Comparison of ENCODE assay signal across 21 cellular contexts in the genomic region with DNA sequence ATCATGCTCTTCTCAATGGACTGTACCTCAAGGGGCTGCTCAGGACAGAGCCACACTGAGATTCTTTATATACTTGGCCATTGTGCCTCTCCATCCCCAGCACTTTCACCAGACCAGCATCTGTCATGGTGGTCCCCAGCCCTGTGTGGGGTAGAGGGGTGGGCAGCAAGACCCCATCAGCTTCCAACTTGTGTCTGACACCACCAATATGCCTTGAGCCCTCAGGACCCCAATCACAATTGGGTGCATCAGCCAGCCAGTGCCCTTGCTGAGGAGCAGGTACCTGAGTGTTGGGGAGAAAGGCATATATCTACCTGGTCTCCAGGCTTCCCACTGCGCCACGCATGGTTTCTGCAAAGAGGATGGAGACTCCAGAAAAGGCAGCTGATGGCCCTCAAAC. TPM values are rescaled to one million over a fixed set of nuclear protein-coding genes. Genes with fewer than 3 reads are reported as not detected.
DNase-seq lines count a peak whose midpoint lies in the region; ATAC-seq, FAIRE-seq and TF ChIP-seq lines count a peak whose summit lies in the region.
"Had no signal": no experiment of that assay in that cellular context is flagged by ENCODE, and none has a peak within 500 bp of the region (broad histone marks: within the 10 kb centered on the region; RNA-seq: fewer than 3 reads in every experiment).

No MANE protein-coding gene starts in this region.

- peaks cover 5% of the 10 kb centered on the region for H3K36me3 Mint-ChIP-seq in glutamatergic neuron (ENCODE audit: unreplicated experiment)
- H3K36me3 Mint-ChIP-seq: CD8-positive, alpha-beta T cell had no signal

- peaks cover 10% of the 10 kb centered on the region for H3K27me3 Mint-ChIP-seq in glutamatergic neuron (ENCODE audit: unreplicated experiment)

- no peak overlapping the region for H3K27ac Mint-ChIP-seq in glutamatergic neuron (ENCODE audit: unreplicated experiment)
- H3K27ac Mint-ChIP-seq: CD8-positive, alpha-beta T cell had no signal

- WGBS in sigmoid colon, 2 donors, result 94 to 95% methylated on average over 2 of the region's 2 CpGs

- TF ChIP-seq EP300 in sigmoid colon (IDR thresholded peaks at IDR 0.05), result no peak

- FAIRE-seq in RCC 7860 (lab: Jason Lieb, UNC), result no peak
- FAIRE-seq: GM12878, H1 had no signal

- H3K27ac ChIP-seq in sigmoid colon, result no peak overlapping the region
- H3K27ac ChIP-seq: BLaER1, HL-60 had no signal

- no peak overlapping the region for H3K4me3 Mint-ChIP-seq in glutamatergic neuron (ENCODE audit: unreplicated experiment)
- H3K4me3 Mint-ChIP-seq: CD8-positive, alpha-beta T cell had no signal

- ATAC-seq in Right ventricle myocardium superior (ENCODE audit: poor library complexity) (no peak), GM21737 (IDR thresholded peaks at IDR 0.05; ENCODE audit: unreplicated experiment) (no peak)
- ATAC-seq: CD8-positive, alpha-beta T cell; GM12878 had no signal

- TF ChIP-seq CTCF in glutamatergic neuron (IDR thresholded peaks at IDR 0.05; ENCODE audit: partially characterized antibody, unreplicated experiment), result no peak
- TF ChIP-seq CTCF in sigmoid colon (IDR thresholded peaks at IDR 0.05), result no peak

- no peaks in the 10 kb centered on the region for H3K36me3 ChIP-seq in sigmoid colon
- H3K36me3 ChIP-seq: BLaER1, HAP-1 had no signal

- intact Hi-C loops in cardiac septum (cut with DNase I) (no loop called here), Right ventricle myocardium superior (cut with DNase I) (no loop called here), sigmoid colon (cut with DNase I) (no loop called here)

- H3K4me1 ChIP-seq in sigmoid colon, result no peaks in the 10 kb centered on the region
- H3K4me1 ChIP-seq: HAP-1 had no signal

- H3K4me1 Mint-ChIP-seq in glutamatergic neuron (ENCODE audit: low read depth, unreplicated experiment), result peaks cover 10% of the 10 kb centered on the region

- DNase-seq in cardiac septum (ENCODE audit: low spot score) (peak; percentile 24), Right ventricle myocardium superior (no peak), glutamatergic neuron (peak; percentile 5), sigmoid colon (peak; percentile 35), RCC 7860 (ENCODE audit: low spot score) (no peak), SIG-M5 treated with dmso at 0.1 percent for 504 hours (lab: John Stamatoyannopoulos, UW; ENCODE audit: unreplicated experiment) (no peak)
- DNase-seq: 8988T; CD8-positive, alpha-beta T cell; DMS 273 treated with DMSO at 0.1 percent for 48 hours; DMS53; DND-41; EL; IMR-90 had no signal

- H3K4me3 ChIP-seq in sigmoid colon, result no peak overlapping the region
- H3K4me3 ChIP-seq: BLaER1, GM12878, HAP-1 had no signal

- H3K9me3 ChIP-seq in sigmoid colon, result no peaks in the 10 kb centered on the region
- H3K9me3 ChIP-seq: BLaER1, HAP-1 had no signal

- H3K27me3 ChIP-seq in sigmoid colon, result no peaks in the 10 kb centered on the region
- H3K27me3 ChIP-seq: BLaER1 had no signal

- peaks cover 7% of the 10 kb centered on the region for H3K9me3 Mint-ChIP-seq in glutamatergic neuron (ENCODE audit: unreplicated experiment)
- H3K9me3 Mint-ChIP-seq: CD8-positive, alpha-beta T cell had no signal

- no peak for TF ChIP-seq POLR2A in sigmoid colon (IDR thresholded peaks at IDR 0.05)

RNA-seq across cellular contexts. Expression of gene GRID1, which starts 56.3 kb away (rescaled TPM):
- total RNA-seq in cardiac septum (3.0 TPM), Right ventricle myocardium superior (1.1 TPM), glutamatergic neuron (ENCODE audit: unreplicated experiment) (8.0 TPM), sigmoid colon (1 to 10 TPM in 3 of 4 donors, under 1 TPM in 1; 0.66 to 4.7 (median 1.5) TPM)
- polyA plus RNA-seq in sigmoid colon, result 1 to 10 TPM in 1 of 3 donors, not detected in 2; 1.1 TPM
- total RNA-seq: A673; CD8-positive, alpha-beta T cell; IMR-90 had no signal
- polyA plus RNA-seq: AG04450, IMR-90 had no signal

Comparison
In these comparisons a context has a peak if more than half of its experiments do, and no peak if none do; other contexts are left out.
1. DNase-seq: peak in cardiac septum (single experiment), glutamatergic neuron (single experiment) and sigmoid colon (single experiment); none in Right ventricle myocardium superior (single experiment), RCC 7860 (single experiment) and SIG-M5 treated with dmso at 0.1 percent for 504 hours (single experiment).